ENCODE assay signal across 10 cellular contexts in the genomic region with DNA sequence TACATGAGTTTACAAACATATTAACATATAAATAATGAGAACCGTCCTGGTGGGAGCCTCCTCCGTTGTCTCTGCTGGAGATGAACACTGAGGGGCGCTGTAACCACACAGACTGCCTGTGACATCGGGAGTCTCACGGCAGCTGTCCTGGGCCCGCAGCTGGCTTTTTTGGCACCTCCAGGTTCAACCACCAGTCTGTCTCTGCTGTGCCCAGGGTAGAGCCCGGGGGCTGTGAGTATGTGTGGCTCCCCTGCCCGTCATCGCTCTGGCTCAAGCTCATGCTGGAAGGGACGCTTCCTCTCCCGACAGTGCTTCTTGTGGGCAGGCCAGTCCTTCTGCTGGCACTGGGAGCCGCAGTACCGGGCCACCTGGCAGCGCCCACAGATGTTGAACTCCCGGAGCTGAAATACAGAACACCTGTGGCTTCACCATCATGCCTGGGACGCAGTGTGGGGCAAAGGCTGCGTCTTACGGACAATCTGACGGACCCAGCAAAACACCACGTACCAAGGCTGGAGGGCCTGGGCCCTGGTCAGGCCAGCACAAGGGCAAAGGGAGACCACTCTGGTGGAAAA. TPM values are rescaled to one million over a fixed set of nuclear protein-coding genes. Genes with fewer than 3 reads are reported as not detected.
A peak's percentile ranks its signal among the peaks of the same experiment; 100 is the strongest.
DNase-seq lines count a peak whose midpoint lies in the region; ATAC-seq and TF ChIP-seq lines count a peak whose summit lies in the region.
"Had no signal": no experiment of that assay in that cellular context is flagged by ENCODE, and none has a peak within 500 bp of the region (broad histone marks: within the 10 kb centered on the region; RNA-seq: fewer than 3 reads in every experiment).

No MANE protein-coding gene starts in this region.

- TF ChIP-seq CTCF in GM12873 (IDR thresholded peaks at IDR 0.05; ENCODE audit: insufficient read depth, low read depth, low read length, missing control alignments) (peak; percentile 39), RWPE1 (conservative IDR thresholded peaks at IDR 0.05; ENCODE audit: low read depth) (peak; percentile 34), hepatocyte (IDR thresholded peaks at IDR 0.05; ENCODE audit: poor library complexity) (peak; percentile 29)

- POLR2A ChIA-PET in RWPE1 (lab: Yijun Ruan, JAX; ENCODE audit: low non-redundant PET) = no interaction called here
- POLR2A ChIA-PET in T-cell (lab: Charles Lee) = no interaction called here

- H3K4me1 Mint-ChIP-seq in T-cell = peaks cover 7 to 16% (median 15%) of the 10 kb centered on the region in 3 donors

- H3K9me2 ChIP-seq in hepatocyte (replicated peaks; ENCODE audit: insufficient read depth) = no peaks in the 10 kb centered on the region

- peaks cover 18% of the 10 kb centered on the region for H3K79me2 ChIP-seq in hepatocyte

- in situ Hi-C loops in ACHN (cut with HindIII; ENCODE audit: low pct_ligation_motif_present, low pct_unique_long_range_greater_than_20kb, low sequenced_read_pairs) = no loop called here

- H4K20me1 ChIP-seq in hepatocyte (ENCODE audit: insufficient read depth, poor library complexity, severe bottlenecking) = no peaks in the 10 kb centered on the region

- no peak for ATAC-seq in T-cell (replicated peaks in 1 of 4)
- ATAC-seq in HG03280 (IDR thresholded peaks at IDR 0.05; ENCODE audit: unreplicated experiment) = no peak

- no peaks in the 10 kb centered on the region for H3K36me3 ChIP-seq in hepatocyte (replicated peaks; ENCODE audit: insufficient read depth, low read depth)

- peak overlapping the region; percentile 85 for H3K27ac ChIP-seq in RWPE1
- no peak overlapping the region for H3K27ac ChIP-seq in hepatocyte

- H3K36me3 Mint-ChIP-seq in T-cell = peaks cover 25% of the 10 kb centered on the region

- H3K4me2 ChIP-seq in hepatocyte = no peak overlapping the region

- H3K27ac Mint-ChIP-seq in T-cell = no peak overlapping the region

- H3K4me3 ChIP-seq in hepatocyte = no peak overlapping the region

- peaks cover 9% of the 10 kb centered on the region for H3K4me1 ChIP-seq in hepatocyte (ENCODE audit: insufficient read depth)

- H3K27me3 ChIP-seq in hepatocyte = no peaks in the 10 kb centered on the region

- no peaks in the 10 kb centered on the region for H3K27me3 Mint-ChIP-seq in T-cell

- CTCF ChIA-PET in RWPE1 (lab: Yijun Ruan, JAX) (interaction anchor here (0.6 to 6.2 kb wide), 5 partner anchors 7 to 210 kb away, joined by 3 to 48 read pairs (median 4); a partner anchor contains a TSS), T-cell (lab: Charles Lee) (interaction anchor here in 1 of 2 donors (0.5 kb wide), 1 partner anchor 670 kb away, joined by 3 read pairs; no protein-coding TSS in a partner anchor)

- H2AFZ ChIP-seq in hepatocyte = no peak overlapping the region

- no peaks in the 10 kb centered on the region for H3K9me3 Mint-ChIP-seq in T-cell

- DNase-seq in ACHN (peak; percentile 24), RWPE1 (ENCODE audit: low spot score) (no peak), hepatocyte (ENCODE audit: low spot score) (no peak), NCI-H748 (lab: John Stamatoyannopoulos, UW; ENCODE audit: unreplicated experiment) (no peak), T-cell (no peak), NCI-H146 treated with DMSO at 0.1 percent for 48 hours (lab: John Stamatoyannopoulos, UW; ENCODE audit: unreplicated experiment) (no peak)
- DNase-seq: activated effector memory CD4-positive, alpha-beta T cell treated with Interleukin-2 at 50 U/mL for 16 hours; foreskin melanocyte had no signal

- no peak overlapping the region for H3K4me3 Mint-ChIP-seq in T-cell

- H3K9me3 ChIP-seq in hepatocyte (ENCODE audit: low read depth) = no peaks in the 10 kb centered on the region

- 92% methylated on average over 20 of the region's 20 CpGs for WGBS in hepatocyte (ENCODE audit: low lambda C conversion rate, missing lambda C conversion rate)

RNA-seq across cellular contexts. Expression of a gene that starts 3.6 kb away (rescaled TPM):
- total RNA-seq in hepatocyte = 26.8 and 28.3 TPM in 2 replicates
- 36.9 and 45.5 TPM in 2 replicates for polyA plus RNA-seq in hepatocyte
- 10 to 100 TPM; 45.0 to 71.0 (median 66.3) TPM for total RNA-seq in T-cell

RNA-seq across cellular contexts. Expression of a gene that starts 7.9 kb away (rescaled TPM):
- total RNA-seq in hepatocyte (20.4 and 24.3 TPM in 2 replicates), T-cell (10 to 100 TPM; 18.7 to 42.0 (median 33.3) TPM)
- 46.9 and 50.3 TPM in 2 replicates for polyA plus RNA-seq in hepatocyte

RNA-seq across cellular contexts. Expression of a gene that starts 23.1 kb away (rescaled TPM):
- 62.7 and 86.0 TPM in 2 replicates for total RNA-seq in hepatocyte
- 102 and 109 TPM in 2 replicates for polyA plus RNA-seq in hepatocyte
- 100 to 1,000 TPM in 3 of 5 donors, 10 to 100 TPM in 2; 54.7 to 123 (median 103) TPM for total RNA-seq in T-cell

RNA-seq across cellular contexts. Expression of a gene that starts 30.7 kb away (rescaled TPM):
- total RNA-seq in hepatocyte = 34.7 and 36.6 TPM in 2 replicates
- polyA plus RNA-seq in hepatocyte = 86.0 and 94.5 TPM in 2 replicates
- total RNA-seq in T-cell = 100 to 1,000 TPM in 2 of 5 donors, 10 to 100 TPM in 3; 33.0 to 158 (median 85.4) TPM

RNA-seq across cellular contexts. Expression of a gene that starts 32.2 kb away (rescaled TPM):
- 0.56 and 0.77 TPM in 2 replicates for total RNA-seq in hepatocyte
- 0.62 and 2.0 TPM in 2 replicates for polyA plus RNA-seq in hepatocyte
- 10 to 100 TPM; 11.7 to 20.0 (median 15.6) TPM for total RNA-seq in T-cell
